14 cellular contexts compared by ENCODE assay signal in genomic region chr6:89291256-89291819, GRCh38. TPM values are rescaled to one million over a fixed set of nuclear protein-coding genes. Genes with fewer than 3 reads are reported as not detected.
"Had no signal": no experiment of that assay in that cellular context is flagged by ENCODE, and none has a peak within 500 bp of the region (broad histone marks: within the 10 kb centered on the region; RNA-seq: fewer than 3 reads in every experiment).

No MANE protein-coding gene starts in this region.

- H3K27me3 ChIP-seq: ascending aorta, dorsolateral prefrontal cortex, esophagus squamous epithelium, heart left ventricle, transverse colon had no signal

- ATAC-seq: activated naive CD8-positive, alpha-beta T cell treated with anti-CD3 and anti-CD28 coated beads, Interleukin-2, amount 50 U/mL, for 24 hours; left colon; naive thymus-derived CD8-positive, alpha-beta T cell had no signal

- DNase-seq: activated CD4-positive, alpha-beta T cell treated with anti-CD3 and anti-CD28 coated beads, Interleukin-2, amount 50 U/mL, for 4 hours; activated CD4-positive, CD25-positive, alpha-beta regulatory T cell treated with anti-CD3 and anti-CD28 coated beads, Interleukin-2, amount 50 U/mL, for 72 hours; activated naive CD4-positive, alpha-beta T cell treated with Interleukin-2 at 50 U/mL for 16 hours; activated naive CD8-positive, alpha-beta T cell treated with anti-CD3 and anti-CD28 coated beads, Interleukin-2, amount 50 U/mL, for 24 hours; dorsolateral prefrontal cortex; esophagus squamous epithelium; foreskin keratinocyte; heart left ventricle; left colon; naive thymus-derived CD8-positive, alpha-beta T cell; substantia nigra; transverse colon had no signal

- H3K9me3 ChIP-seq: ascending aorta, esophagus squamous epithelium, heart left ventricle, transverse colon had no signal

- H3K27ac ChIP-seq: ascending aorta, dorsolateral prefrontal cortex, esophagus squamous epithelium, foreskin keratinocyte, heart left ventricle, transverse colon had no signal

- H3K4me3 ChIP-seq: ascending aorta, dorsolateral prefrontal cortex, esophagus squamous epithelium, heart left ventricle, transverse colon had no signal

- H3K36me3 ChIP-seq: ascending aorta, esophagus squamous epithelium, heart left ventricle, transverse colon had no signal

- H3K4me1 ChIP-seq: ascending aorta, esophagus squamous epithelium, foreskin keratinocyte, heart left ventricle, transverse colon had no signal

RNA-seq across cellular contexts. Expression of gene GABRR2, which starts 23.8 kb away (rescaled TPM):
- total RNA-seq: foreskin keratinocyte, skeletal muscle tissue had no signal
- polyA plus RNA-seq: foreskin keratinocyte; naive thymus-derived CD8-positive, alpha-beta T cell had no signal
